14 cellular contexts compared by ENCODE assay signal in genomic region chr3:12885585-12885934, GRCh38. TPM values are rescaled to one million over a fixed set of nuclear protein-coding genes. Genes with fewer than 3 reads are reported as not detected.
DNase-seq lines count a peak whose midpoint lies in the region; ATAC-seq and TF ChIP-seq lines count a peak whose summit lies in the region.
"Had no signal": no experiment of that assay in that cellular context is flagged by ENCODE, and none has a peak within 500 bp of the region (broad histone marks: within the 10 kb centered on the region; RNA-seq: fewer than 3 reads in every experiment).

No MANE protein-coding gene starts in this region.

- peaks cover 12% of the 10 kb centered on the region for H3K4me1 Mint-ChIP-seq in activated T-cell treated with anti-CD3 and anti-CD28 coated beads, Interleukin-2, amount 50 U/mL, for 72 hours (ENCODE audit: low read depth)
- peaks cover 7% of the 10 kb centered on the region for H3K4me1 Mint-ChIP-seq in GM23338
- H3K4me1 Mint-ChIP-seq in T-cell, result peaks cover 6 to 18% (median 11%) of the 10 kb centered on the region in 3 donors
- H3K4me1 Mint-ChIP-seq in naive thymus-derived CD8-positive, alpha-beta T cell, result peaks cover 4 to 18% (median 14%) of the 10 kb centered on the region in 4 donors

- peaks cover 14% of the 10 kb centered on the region; the same call in 1 of the 2 replicates for H3K27me3 ChIP-seq in GM23338 (ENCODE audit: insufficient read depth)

- H3K9me2 ChIP-seq in GM23338 (ENCODE audit: insufficient read depth), result no peaks in the 10 kb centered on the region

- no peaks in the 10 kb centered on the region for H3K9me3 Mint-ChIP-seq in activated T-cell treated with anti-CD3 and anti-CD28 coated beads, Interleukin-2, amount 50 U/mL, for 72 hours
- H3K9me3 Mint-ChIP-seq in GM23338 (peaks cover 5% of the 10 kb centered on the region; the same call in 1 of the 3 replicates), T-cell (no peaks in the 10 kb centered on the region)
- H3K9me3 Mint-ChIP-seq in naive thymus-derived CD8-positive, alpha-beta T cell, result peaks cover 0 to 2% (median 0%) of the 10 kb centered on the region in 9 donors

- H3K27ac ChIP-seq in GM23338 (ENCODE audit: low read depth), result no peak overlapping the region
- H3K27ac ChIP-seq: PC-9 had no signal

- peak overlapping the region; percentile 28; the same call in 1 of the 2 replicates for H2AFZ ChIP-seq in GM23338
- H2AFZ ChIP-seq: PC-9 had no signal

- H3K4me3 Mint-ChIP-seq in activated T-cell treated with anti-CD3 and anti-CD28 coated beads, Interleukin-2, amount 50 U/mL, for 72 hours, result peak overlapping the region; percentile 17 to 37
- H3K4me3 Mint-ChIP-seq in GM23338 (no peak overlapping the region), T-cell (peak overlapping the region in 2 of 3 donors; percentile 51 to 60)
- peak overlapping the region in 7 of 10 donors; percentile 4 to 70 (median 41) for H3K4me3 Mint-ChIP-seq in naive thymus-derived CD8-positive, alpha-beta T cell

- TF ChIP-seq CTCF in GM23338 (conservative IDR thresholded peaks at IDR 0.05; ENCODE audit: low read depth in 2 of 2), result no peak

- no peak for ATAC-seq in activated T-cell treated with anti-CD3 and anti-CD28 coated beads, Interleukin-2, amount 50 U/mL, for 72 hours (replicated peaks in 1 of 2)
- ATAC-seq in GM23338 (no peak), T-cell (replicated peaks in 1 of 4) (no peak)
- no peak for ATAC-seq in naive thymus-derived CD8-positive, alpha-beta T cell
- ATAC-seq: HCT116 had no signal

- CTCF ChIA-PET in T-cell (lab: Charles Lee), result no interaction called here

- no peaks in the 10 kb centered on the region for H3K4me1 ChIP-seq in GM23338 (ENCODE audit: insufficient read depth)

- no peaks in the 10 kb centered on the region for H3K79me2 ChIP-seq in GM23338 (replicated peaks; ENCODE audit: insufficient read depth)

- H3F3A ChIP-seq in GM23338 (replicated peaks; ENCODE audit: low read depth), result no peaks in the 10 kb centered on the region

- peaks cover 17% of the 10 kb centered on the region for H3K27me3 Mint-ChIP-seq in activated T-cell treated with anti-CD3 and anti-CD28 coated beads, Interleukin-2, amount 50 U/mL, for 72 hours (ENCODE audit: low read depth)
- peaks cover 8% of the 10 kb centered on the region for H3K27me3 Mint-ChIP-seq in GM23338 (ENCODE audit: insufficient read depth, low read depth, poor library complexity)
- peaks cover 17 to 23% of the 10 kb centered on the region in 2 donors for H3K27me3 Mint-ChIP-seq in T-cell
- peaks cover 11 to 13% (median 13%) of the 10 kb centered on the region in 5 donors for H3K27me3 Mint-ChIP-seq in naive thymus-derived CD8-positive, alpha-beta T cell

- POLR2A ChIA-PET in T-cell (lab: Charles Lee), result no interaction called here
- POLR2A ChIA-PET in naive thymus-derived CD8-positive, alpha-beta T cell (lab: Charles Lee), result no interaction called here

- no peak overlapping the region for H3K4me2 ChIP-seq in GM23338
- H3K4me2 ChIP-seq: PC-9 had no signal

- no peak overlapping the region for H3K27ac Mint-ChIP-seq in activated T-cell treated with anti-CD3 and anti-CD28 coated beads, Interleukin-2, amount 50 U/mL, for 72 hours
- H3K27ac Mint-ChIP-seq in GM23338 (no peak overlapping the region), T-cell (no peak overlapping the region)
- no peak overlapping the region for H3K27ac Mint-ChIP-seq in naive thymus-derived CD8-positive, alpha-beta T cell

- H4K20me1 ChIP-seq in GM23338 (replicated peaks; ENCODE audit: insufficient read depth), result 0 out of 2 replicates have a peak, but pooled peaks cover 3% of the 10 kb centered on the region

- no peak overlapping the region for H3K4me3 ChIP-seq in GM23338
- H3K4me3 ChIP-seq: PC-9 had no signal

- no peaks in the 10 kb centered on the region for H3K36me3 ChIP-seq in GM23338 (ENCODE audit: insufficient read depth)

- H3K36me3 Mint-ChIP-seq in activated T-cell treated with anti-CD3 and anti-CD28 coated beads, Interleukin-2, amount 50 U/mL, for 72 hours (ENCODE audit: insufficient read depth in 2 of 2), result no peaks in the 10 kb centered on the region
- H3K36me3 Mint-ChIP-seq in GM23338 (ENCODE audit: low read depth), result no peaks in the 10 kb centered on the region; the same call in 2 of the 3 replicates
- H3K36me3 Mint-ChIP-seq in T-cell, result no peaks in the 10 kb centered on the region
- no peaks in the 10 kb centered on the region for H3K36me3 Mint-ChIP-seq in naive thymus-derived CD8-positive, alpha-beta T cell

- no peak for DNase-seq in activated T-cell treated with anti-CD3 and anti-CD28 coated beads, Interleukin-2, amount 50 U/mL, for 72 hours
- DNase-seq in activated T-cell treated with anti-CD3 and anti-CD28 coated beads for 4 hours, result no peak
- no peak for DNase-seq in GM23338 (ENCODE audit: low spot score)
- no peak for DNase-seq in T-cell
- no peak for DNase-seq in naive thymus-derived CD8-positive, alpha-beta T cell
- no peak for DNase-seq in NCI-H1930 (lab: John Stamatoyannopoulos, UW)
- no peak for DNase-seq in NCI-H1694 (lab: John Stamatoyannopoulos, UW)
- no peak for DNase-seq in NOMO-1 treated with DMSO at 0.1 percent for 48 hours (lab: John Stamatoyannopoulos, UW; ENCODE audit: unreplicated experiment)
- DNase-seq: ACHN, NCI-H1092, NCI-H187, NCI-H510A treated with DMSO at 0.1 percent for 48 hours, PC-9 had no signal

TF ChIP-seq in GM23338, 12 proteins besides CTCF, POLR2A, EP300 and RAD21:
- TF ChIP-seq ZNF331 (CRISPR knock-in tag; IDR thresholded peaks at IDR 0.05; ENCODE audit: low read depth) (no peak), JUNB (IDR thresholded peaks at IDR 0.05; ENCODE audit: unreplicated experiment) (no peak), EZH2phosphoT487 (IDR thresholded peaks at IDR 0.05; ENCODE audit: unreplicated experiment) (no peak), NANOG (IDR thresholded peaks at IDR 0.05; ENCODE audit: borderline replicate concordance) (no peak), CREB1 (CRISPR knock-in tag; IDR thresholded peaks at IDR 0.05; ENCODE audit: low read depth) (no peak)

RNA-seq across cellular contexts. Expression of gene RPL32, which starts 44.2 kb away (rescaled TPM):
- 1,000 to 10,000 TPM; 2,781 to 2,931 TPM for total RNA-seq in activated T-cell treated with anti-CD3 and anti-CD28 coated beads, Interleukin-2, amount 50 U/mL, for 72 hours
- 561 and 772 TPM in 2 replicates for total RNA-seq in GM23338 (2014; rRNA removed; shearing (Covaris generic))
- 2,550 and 2,858 TPM in 2 replicates for polyA plus RNA-seq in GM23338 (2016; fragmentation: Nextera tagmentation; extraction: Ambion mirVana)
- 1,000 to 10,000 TPM; 3,117 to 3,787 (median 3,363) TPM for total RNA-seq in T-cell
- total RNA-seq in naive thymus-derived CD8-positive, alpha-beta T cell, result 1,000 to 10,000 TPM; 4,123 to 4,303 TPM
- polyA plus RNA-seq in naive thymus-derived CD8-positive, alpha-beta T cell, result 1,000 to 10,000 TPM; 4,376 to 5,220 (median 4,420) TPM
